Comparison of ENCODE assay signal across 1 cellular context in genomic region chr12:52884526-52885293, GRCh38.
TF ChIP-seq lines count a peak whose summit lies in the region.

No MANE protein-coding gene starts in this region.

TF ChIP-seq in GM12878, 131 proteins besides CTCF, POLR2A, EP300 and RAD21 (continued from another document):
- TF ChIP-seq BMI1 (IDR thresholded peaks at IDR 0.05; ENCODE audit: borderline replicate concordance) (no peak), YY1 (IDR thresholded peaks at IDR 0.05; ENCODE audit: low read depth, low read length) (peak; percentile 68; the same call in 1 of the 2 replicates)
